Comparison of ENCODE assay signal across 28 cellular contexts in genomic region chr4:31791666-31792065, GRCh38.
"Had no signal": no experiment of that assay in that cellular context is flagged by ENCODE, and none has a peak within 500 bp of the region (broad histone marks: within the 10 kb centered on the region; RNA-seq: fewer than 3 reads in every experiment).

No MANE protein-coding gene starts in this region.

- H3K27ac ChIP-seq: epithelial cell of prostate, esophagus squamous epithelium, gastroesophageal sphincter, heart right ventricle, VCaP had no signal

- DNase-seq: activated B cell treated with CpG ODN at 0.5 μM for 24 hours; activated CD4-positive, alpha-beta T cell treated with anti-CD3 and anti-CD28 coated beads for 48 hours; activated CD4-positive, alpha-beta T cell treated with anti-CD3 and anti-CD28 coated beads, Interleukin-2, amount 50 U/mL, for 1 hour; activated CD4-positive, alpha-beta T cell treated with anti-CD3 and anti-CD28 coated beads, Interleukin-2, amount 50 U/mL, for 48 hours; activated CD8-positive, alpha-beta memory T cell treated with anti-CD3 and anti-CD28 coated beads for 24 hours; activated CD8-positive, alpha-beta T cell treated with anti-CD3 and anti-CD28 coated beads for 36 hours; activated effector memory CD4-positive, alpha-beta T cell treated with Interleukin-2 at 50 U/mL for 16 hours; activated gamma-delta T cell treated with Interleukin-2 at 50 U/mL for 16 hours; activated naive CD4-positive, alpha-beta T cell treated with anti-CD3 and anti-CD28 coated beads, Interleukin-2, amount 50 U/mL, for 16 hours; activated naive CD4-positive, alpha-beta T cell treated with Interleukin-2 at 50 U/mL for 16 hours; activated T-cell treated with anti-CD3 and anti-CD28 coated beads, Interleukin-2, amount 50 U/mL, for 4 hours; amniotic stem cell; anterior cingulate cortex; caudate nucleus; cortex of kidney; dermis blood vessel endothelial cell; effector CD4-positive, alpha-beta T cell; effector memory CD8-positive, alpha-beta T cell; esophagus squamous epithelium; foreskin melanocyte; heart right ventricle; T-helper 2 cell had no signal

- H3K36me3 ChIP-seq: esophagus squamous epithelium, gastroesophageal sphincter, heart right ventricle had no signal

- H3K4me3 ChIP-seq: esophagus squamous epithelium, gastroesophageal sphincter, heart right ventricle had no signal

- H3K27me3 ChIP-seq: esophagus squamous epithelium, gastroesophageal sphincter, heart right ventricle had no signal

- H3K4me1 ChIP-seq: esophagus squamous epithelium, gastroesophageal sphincter, heart right ventricle had no signal

- H3K9me3 ChIP-seq: esophagus squamous epithelium, gastroesophageal sphincter had no signal

- FAIRE-seq: astrocyte, colon, TTC549 had no signal
